In genomic region chr1:60924964-60925798, GRCh38 we compare ENCODE assay signal across 2 cellular contexts.
TF ChIP-seq lines count a peak whose summit lies in the region.

No MANE protein-coding gene starts in this region.

TF ChIP-seq in HEK293, 187 proteins besides CTCF, POLR2A, EP300 and RAD21 (continued from another document):
- TF ChIP-seq, protein P1, sequence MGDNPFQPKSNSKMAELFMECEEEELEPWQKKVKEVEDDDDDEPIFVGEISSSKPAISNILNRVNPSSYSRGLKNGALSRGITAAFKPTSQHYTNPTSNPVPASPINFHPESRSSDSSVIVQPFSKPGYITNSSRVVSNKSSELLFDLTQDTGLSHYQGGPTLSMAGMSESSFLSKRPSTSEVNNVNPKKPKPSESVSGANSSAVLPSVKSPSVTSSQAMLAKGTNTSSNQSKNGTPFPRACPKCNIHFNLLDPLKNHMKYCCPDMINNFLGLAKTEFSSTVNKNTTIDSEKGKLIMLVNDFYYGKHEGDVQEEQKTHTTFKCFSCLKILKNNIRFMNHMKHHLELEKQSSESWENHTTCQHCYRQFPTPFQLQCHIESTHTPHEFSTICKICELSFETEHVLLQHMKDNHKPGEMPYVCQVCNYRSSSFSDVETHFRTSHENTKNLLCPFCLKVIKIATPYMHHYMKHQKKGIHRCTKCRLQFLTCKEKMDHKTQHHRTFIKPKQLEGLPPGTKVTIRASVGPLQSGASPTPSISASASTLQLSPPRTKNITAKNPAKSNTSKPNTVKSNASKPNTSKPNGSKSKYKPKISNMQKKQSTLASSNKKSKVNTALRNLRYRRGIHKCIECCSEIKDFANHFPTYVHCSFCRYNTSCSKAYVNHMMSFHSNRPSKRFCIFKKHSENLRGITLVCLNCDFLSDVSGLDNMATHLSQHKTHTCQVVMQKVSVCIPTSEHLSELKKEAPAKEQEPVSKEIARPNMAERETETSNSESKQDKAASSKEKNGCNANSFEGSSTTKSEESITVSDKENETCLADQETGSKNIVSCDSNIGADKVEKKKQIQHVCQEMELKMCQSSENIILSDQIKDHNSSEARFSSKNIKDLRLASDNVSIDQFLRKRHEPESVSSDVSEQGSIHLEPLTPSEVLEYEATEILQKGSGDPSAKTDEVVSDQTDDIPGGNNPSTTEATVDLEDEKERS (tag by site-specific recombination; IDR thresholded peaks at IDR 0.05), result no peak
- TF ChIP-seq KLF1 (tag by site-specific recombination; IDR thresholded peaks at IDR 0.05), result peak; percentile 24; the same call in 1 of the 2 replicates
- TF ChIP-seq, protein P2, sequence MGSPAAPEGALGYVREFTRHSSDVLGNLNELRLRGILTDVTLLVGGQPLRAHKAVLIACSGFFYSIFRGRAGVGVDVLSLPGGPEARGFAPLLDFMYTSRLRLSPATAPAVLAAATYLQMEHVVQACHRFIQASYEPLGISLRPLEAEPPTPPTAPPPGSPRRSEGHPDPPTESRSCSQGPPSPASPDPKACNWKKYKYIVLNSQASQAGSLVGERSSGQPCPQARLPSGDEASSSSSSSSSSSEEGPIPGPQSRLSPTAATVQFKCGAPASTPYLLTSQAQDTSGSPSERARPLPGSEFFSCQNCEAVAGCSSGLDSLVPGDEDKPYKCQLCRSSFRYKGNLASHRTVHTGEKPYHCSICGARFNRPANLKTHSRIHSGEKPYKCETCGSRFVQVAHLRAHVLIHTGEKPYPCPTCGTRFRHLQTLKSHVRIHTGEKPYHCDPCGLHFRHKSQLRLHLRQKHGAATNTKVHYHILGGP (tag by site-specific recombination; IDR thresholded peaks at IDR 0.05), result peak; percentile 40
- TF ChIP-seq, protein P3, sequence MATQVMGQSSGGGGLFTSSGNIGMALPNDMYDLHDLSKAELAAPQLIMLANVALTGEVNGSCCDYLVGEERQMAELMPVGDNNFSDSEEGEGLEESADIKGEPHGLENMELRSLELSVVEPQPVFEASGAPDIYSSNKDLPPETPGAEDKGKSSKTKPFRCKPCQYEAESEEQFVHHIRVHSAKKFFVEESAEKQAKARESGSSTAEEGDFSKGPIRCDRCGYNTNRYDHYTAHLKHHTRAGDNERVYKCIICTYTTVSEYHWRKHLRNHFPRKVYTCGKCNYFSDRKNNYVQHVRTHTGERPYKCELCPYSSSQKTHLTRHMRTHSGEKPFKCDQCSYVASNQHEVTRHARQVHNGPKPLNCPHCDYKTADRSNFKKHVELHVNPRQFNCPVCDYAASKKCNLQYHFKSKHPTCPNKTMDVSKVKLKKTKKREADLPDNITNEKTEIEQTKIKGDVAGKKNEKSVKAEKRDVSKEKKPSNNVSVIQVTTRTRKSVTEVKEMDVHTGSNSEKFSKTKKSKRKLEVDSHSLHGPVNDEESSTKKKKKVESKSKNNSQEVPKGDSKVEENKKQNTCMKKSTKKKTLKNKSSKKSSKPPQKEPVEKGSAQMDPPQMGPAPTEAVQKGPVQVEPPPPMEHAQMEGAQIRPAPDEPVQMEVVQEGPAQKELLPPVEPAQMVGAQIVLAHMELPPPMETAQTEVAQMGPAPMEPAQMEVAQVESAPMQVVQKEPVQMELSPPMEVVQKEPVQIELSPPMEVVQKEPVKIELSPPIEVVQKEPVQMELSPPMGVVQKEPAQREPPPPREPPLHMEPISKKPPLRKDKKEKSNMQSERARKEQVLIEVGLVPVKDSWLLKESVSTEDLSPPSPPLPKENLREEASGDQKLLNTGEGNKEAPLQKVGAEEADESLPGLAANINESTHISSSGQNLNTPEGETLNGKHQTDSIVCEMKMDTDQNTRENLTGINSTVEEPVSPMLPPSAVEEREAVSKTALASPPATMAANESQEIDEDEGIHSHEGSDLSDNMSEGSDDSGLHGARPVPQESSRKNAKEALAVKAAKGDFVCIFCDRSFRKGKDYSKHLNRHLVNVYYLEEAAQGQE (tag by site-specific recombination; IDR thresholded peaks at IDR 0.05), result no peak
- TF ChIP-seq ZIC2 (tag by site-specific recombination; IDR thresholded peaks at IDR 0.05), result no peak
- TF ChIP-seq ZNF133 (tag by site-specific recombination; IDR thresholded peaks at IDR 0.05), result no peak
- TF ChIP-seq ZBTB44 (tag by site-specific recombination; IDR thresholded peaks at IDR 0.05), result 0 out of 2 replicates have a peak, but pooled peaks have one; percentile 9
- TF ChIP-seq ZNF449 (tag by site-specific recombination; IDR thresholded peaks at IDR 0.05), result peak; percentile 78
- TF ChIP-seq, protein P4, sequence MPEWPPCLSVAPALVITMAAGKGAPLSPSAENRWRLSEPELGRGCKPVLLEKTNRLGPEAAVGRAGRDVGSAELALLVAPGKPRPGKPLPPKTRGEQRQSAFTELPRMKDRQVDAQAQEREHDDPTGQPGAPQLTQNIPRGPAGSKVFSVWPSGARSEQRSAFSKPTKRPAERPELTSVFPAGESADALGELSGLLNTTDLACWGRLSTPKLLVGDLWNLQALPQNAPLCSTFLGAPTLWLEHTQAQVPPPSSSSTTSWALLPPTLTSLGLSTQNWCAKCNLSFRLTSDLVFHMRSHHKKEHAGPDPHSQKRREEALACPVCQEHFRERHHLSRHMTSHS (tag by site-specific recombination; IDR thresholded peaks at IDR 0.05), result no peak
- no peak for TF ChIP-seq PRDM1 (tag by site-specific recombination; IDR thresholded peaks at IDR 0.05)
- TF ChIP-seq ZSCAN23 (tag by site-specific recombination; IDR thresholded peaks at IDR 0.05), result no peak
- no peak for TF ChIP-seq ZNF138 (tag by site-specific recombination; IDR thresholded peaks at IDR 0.05; ENCODE audit: borderline replicate concordance)

TF ChIP-seq in K562, 482 proteins besides CTCF, POLR2A, EP300 and RAD21 (continued from another document and continues in another):
- no peak for TF ChIP-seq MTF1 (CRISPR knock-in tag; IDR thresholded peaks at IDR 0.05; ENCODE audit: borderline replicate concordance)
- TF ChIP-seq SMAD3 (CRISPR knock-in tag; conservative IDR thresholded peaks at IDR 0.05), result no peak
- TF ChIP-seq GATAD2A (IDR thresholded peaks at IDR 0.05), result no peak
- no peak; the same call in 1 of the 2 replicates for TF ChIP-seq NBN (IDR thresholded peaks at IDR 0.05; ENCODE audit: low read depth)
- TF ChIP-seq ZNF551 (CRISPR knock-in tag; IDR thresholded peaks at IDR 0.05), result no peak
- TF ChIP-seq ZNF57 (CRISPR knock-in tag; IDR thresholded peaks at IDR 0.05), result no peak
- no peak for TF ChIP-seq MLX (CRISPR knock-in tag; conservative IDR thresholded peaks at IDR 0.05)
- no peak for TF ChIP-seq SP2 (IDR thresholded peaks at IDR 0.05; ENCODE audit: extremely low read depth, low read depth, low read length, poor library complexity, severe bottlenecking)
- no peak for TF ChIP-seq NCOA6 (IDR thresholded peaks at IDR 0.05)
- no peak for TF ChIP-seq GABPB1 (CRISPR knock-in tag; IDR thresholded peaks at IDR 0.05)
- no peak for TF ChIP-seq ZNF41 (CRISPR knock-in tag; conservative IDR thresholded peaks at IDR 0.05)
- TF ChIP-seq, protein P5, sequence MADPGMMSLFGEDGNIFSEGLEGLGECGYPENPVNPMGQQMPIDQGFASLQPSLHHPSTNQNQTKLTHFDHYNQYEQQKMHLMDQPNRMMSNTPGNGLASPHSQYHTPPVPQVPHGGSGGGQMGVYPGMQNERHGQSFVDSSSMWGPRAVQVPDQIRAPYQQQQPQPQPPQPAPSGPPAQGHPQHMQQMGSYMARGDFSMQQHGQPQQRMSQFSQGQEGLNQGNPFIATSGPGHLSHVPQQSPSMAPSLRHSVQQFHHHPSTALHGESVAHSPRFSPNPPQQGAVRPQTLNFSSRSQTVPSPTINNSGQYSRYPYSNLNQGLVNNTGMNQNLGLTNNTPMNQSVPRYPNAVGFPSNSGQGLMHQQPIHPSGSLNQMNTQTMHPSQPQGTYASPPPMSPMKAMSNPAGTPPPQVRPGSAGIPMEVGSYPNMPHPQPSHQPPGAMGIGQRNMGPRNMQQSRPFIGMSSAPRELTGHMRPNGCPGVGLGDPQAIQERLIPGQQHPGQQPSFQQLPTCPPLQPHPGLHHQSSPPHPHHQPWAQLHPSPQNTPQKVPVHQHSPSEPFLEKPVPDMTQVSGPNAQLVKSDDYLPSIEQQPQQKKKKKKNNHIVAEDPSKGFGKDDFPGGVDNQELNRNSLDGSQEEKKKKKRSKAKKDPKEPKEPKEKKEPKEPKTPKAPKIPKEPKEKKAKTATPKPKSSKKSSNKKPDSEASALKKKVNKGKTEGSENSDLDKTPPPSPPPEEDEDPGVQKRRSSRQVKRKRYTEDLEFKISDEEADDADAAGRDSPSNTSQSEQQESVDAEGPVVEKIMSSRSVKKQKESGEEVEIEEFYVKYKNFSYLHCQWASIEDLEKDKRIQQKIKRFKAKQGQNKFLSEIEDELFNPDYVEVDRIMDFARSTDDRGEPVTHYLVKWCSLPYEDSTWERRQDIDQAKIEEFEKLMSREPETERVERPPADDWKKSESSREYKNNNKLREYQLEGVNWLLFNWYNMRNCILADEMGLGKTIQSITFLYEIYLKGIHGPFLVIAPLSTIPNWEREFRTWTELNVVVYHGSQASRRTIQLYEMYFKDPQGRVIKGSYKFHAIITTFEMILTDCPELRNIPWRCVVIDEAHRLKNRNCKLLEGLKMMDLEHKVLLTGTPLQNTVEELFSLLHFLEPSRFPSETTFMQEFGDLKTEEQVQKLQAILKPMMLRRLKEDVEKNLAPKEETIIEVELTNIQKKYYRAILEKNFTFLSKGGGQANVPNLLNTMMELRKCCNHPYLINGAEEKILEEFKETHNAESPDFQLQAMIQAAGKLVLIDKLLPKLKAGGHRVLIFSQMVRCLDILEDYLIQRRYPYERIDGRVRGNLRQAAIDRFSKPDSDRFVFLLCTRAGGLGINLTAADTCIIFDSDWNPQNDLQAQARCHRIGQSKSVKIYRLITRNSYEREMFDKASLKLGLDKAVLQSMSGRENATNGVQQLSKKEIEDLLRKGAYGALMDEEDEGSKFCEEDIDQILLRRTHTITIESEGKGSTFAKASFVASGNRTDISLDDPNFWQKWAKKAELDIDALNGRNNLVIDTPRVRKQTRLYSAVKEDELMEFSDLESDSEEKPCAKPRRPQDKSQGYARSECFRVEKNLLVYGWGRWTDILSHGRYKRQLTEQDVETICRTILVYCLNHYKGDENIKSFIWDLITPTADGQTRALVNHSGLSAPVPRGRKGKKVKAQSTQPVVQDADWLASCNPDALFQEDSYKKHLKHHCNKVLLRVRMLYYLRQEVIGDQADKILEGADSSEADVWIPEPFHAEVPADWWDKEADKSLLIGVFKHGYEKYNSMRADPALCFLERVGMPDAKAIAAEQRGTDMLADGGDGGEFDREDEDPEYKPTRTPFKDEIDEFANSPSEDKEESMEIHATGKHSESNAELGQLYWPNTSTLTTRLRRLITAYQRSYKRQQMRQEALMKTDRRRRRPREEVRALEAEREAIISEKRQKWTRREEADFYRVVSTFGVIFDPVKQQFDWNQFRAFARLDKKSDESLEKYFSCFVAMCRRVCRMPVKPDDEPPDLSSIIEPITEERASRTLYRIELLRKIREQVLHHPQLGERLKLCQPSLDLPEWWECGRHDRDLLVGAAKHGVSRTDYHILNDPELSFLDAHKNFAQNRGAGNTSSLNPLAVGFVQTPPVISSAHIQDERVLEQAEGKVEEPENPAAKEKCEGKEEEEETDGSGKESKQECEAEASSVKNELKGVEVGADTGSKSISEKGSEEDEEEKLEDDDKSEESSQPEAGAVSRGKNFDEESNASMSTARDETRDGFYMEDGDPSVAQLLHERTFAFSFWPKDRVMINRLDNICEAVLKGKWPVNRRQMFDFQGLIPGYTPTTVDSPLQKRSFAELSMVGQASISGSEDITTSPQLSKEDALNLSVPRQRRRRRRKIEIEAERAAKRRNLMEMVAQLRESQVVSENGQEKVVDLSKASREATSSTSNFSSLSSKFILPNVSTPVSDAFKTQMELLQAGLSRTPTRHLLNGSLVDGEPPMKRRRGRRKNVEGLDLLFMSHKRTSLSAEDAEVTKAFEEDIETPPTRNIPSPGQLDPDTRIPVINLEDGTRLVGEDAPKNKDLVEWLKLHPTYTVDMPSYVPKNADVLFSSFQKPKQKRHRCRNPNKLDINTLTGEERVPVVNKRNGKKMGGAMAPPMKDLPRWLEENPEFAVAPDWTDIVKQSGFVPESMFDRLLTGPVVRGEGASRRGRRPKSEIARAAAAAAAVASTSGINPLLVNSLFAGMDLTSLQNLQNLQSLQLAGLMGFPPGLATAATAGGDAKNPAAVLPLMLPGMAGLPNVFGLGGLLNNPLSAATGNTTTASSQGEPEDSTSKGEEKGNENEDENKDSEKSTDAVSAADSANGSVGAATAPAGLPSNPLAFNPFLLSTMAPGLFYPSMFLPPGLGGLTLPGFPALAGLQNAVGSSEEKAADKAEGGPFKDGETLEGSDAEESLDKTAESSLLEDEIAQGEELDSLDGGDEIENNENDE (IDR thresholded peaks at IDR 0.05; ENCODE audit: low read depth, low read length), result no peak
- no peak for TF ChIP-seq ZNF174 (CRISPR knock-in tag; IDR thresholded peaks at IDR 0.05)
- TF ChIP-seq, protein P6, sequence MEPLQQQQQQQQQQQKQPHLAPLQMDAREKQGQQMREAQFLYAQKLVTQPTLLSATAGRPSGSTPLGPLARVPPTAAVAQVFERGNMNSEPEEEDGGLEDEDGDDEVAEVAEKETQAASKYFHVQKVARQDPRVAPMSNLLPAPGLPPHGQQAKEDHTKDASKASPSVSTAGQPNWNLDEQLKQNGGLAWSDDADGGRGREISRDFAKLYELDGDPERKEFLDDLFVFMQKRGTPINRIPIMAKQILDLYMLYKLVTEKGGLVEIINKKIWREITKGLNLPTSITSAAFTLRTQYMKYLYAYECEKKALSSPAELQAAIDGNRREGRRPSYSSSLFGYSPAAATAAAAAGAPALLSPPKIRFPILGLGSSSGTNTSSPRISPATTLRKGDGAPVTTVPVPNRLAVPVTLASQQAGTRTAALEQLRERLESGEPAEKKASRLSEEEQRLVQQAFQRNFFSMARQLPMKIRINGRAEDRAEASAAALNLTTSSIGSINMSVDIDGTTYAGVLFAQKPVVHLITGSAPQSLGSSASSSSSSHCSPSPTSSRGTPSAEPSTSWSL (CRISPR knock-in tag; IDR thresholded peaks at IDR 0.05; ENCODE audit: borderline replicate concordance), result no peak
- TF ChIP-seq ATF1 (CRISPR knock-in tag; IDR thresholded peaks at IDR 0.05), result no peak
- TF ChIP-seq ATF1 (tag; IDR thresholded peaks at IDR 0.05), result peak; percentile 36; the same call in 1 of the 2 replicates
- TF ChIP-seq CBX3 (IDR thresholded peaks at IDR 0.05; ENCODE audit: borderline replicate concordance in 1 of 2, low read length in 2 of 2), result no peak
- no peak for TF ChIP-seq PHB (CRISPR knock-in tag; IDR thresholded peaks at IDR 0.05)
- no peak for TF ChIP-seq ZNF217 (CRISPR knock-in tag; IDR thresholded peaks at IDR 0.05)
- no peak for TF ChIP-seq SUPT5H (IDR thresholded peaks at IDR 0.05)
- no peak for TF ChIP-seq POLR2AphosphoS2 (IDR thresholded peaks at IDR 0.05; ENCODE audit: low read length)
- no peak for TF ChIP-seq SIN3B (IDR thresholded peaks at IDR 0.05; ENCODE audit: low read depth)
- no peak for TF ChIP-seq PTRF (tag; IDR thresholded peaks at IDR 0.05)
- no peak for TF ChIP-seq PYGO2 (tag; IDR thresholded peaks at IDR 0.05)
- TF ChIP-seq, protein P7, sequence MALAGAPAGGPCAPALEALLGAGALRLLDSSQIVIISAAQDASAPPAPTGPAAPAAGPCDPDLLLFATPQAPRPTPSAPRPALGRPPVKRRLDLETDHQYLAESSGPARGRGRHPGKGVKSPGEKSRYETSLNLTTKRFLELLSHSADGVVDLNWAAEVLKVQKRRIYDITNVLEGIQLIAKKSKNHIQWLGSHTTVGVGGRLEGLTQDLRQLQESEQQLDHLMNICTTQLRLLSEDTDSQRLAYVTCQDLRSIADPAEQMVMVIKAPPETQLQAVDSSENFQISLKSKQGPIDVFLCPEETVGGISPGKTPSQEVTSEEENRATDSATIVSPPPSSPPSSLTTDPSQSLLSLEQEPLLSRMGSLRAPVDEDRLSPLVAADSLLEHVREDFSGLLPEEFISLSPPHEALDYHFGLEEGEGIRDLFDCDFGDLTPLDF (CRISPR knock-in tag; IDR thresholded peaks at IDR 0.05), result no peak
